17 cellular contexts compared by ENCODE assay signal in genomic region chr5:113062869-113063508, GRCh38.
DNase-seq lines count a peak whose midpoint lies in the region; ATAC-seq and TF ChIP-seq lines count a peak whose summit lies in the region.
"Had no signal": no experiment of that assay in that cellular context is flagged by ENCODE, and none has a peak within 500 bp of the region (broad histone marks: within the 10 kb centered on the region; RNA-seq: fewer than 3 reads in every experiment).

No MANE protein-coding gene starts in this region.

- H3K36me3 Mint-ChIP-seq in T-helper 2 cell treated with Interferon-gamma antibody and Interleukin-4, amounts not matched to agents 5 μg/mL and 100 μg/mL, for 36 hours (ENCODE audit: low read depth) = peaks cover 6% of the 10 kb centered on the region
- H3K36me3 Mint-ChIP-seq in naive thymus-derived CD4-positive, alpha-beta T cell = peaks cover 0 to 4% (median 0%) of the 10 kb centered on the region in 5 donors
- H3K36me3 Mint-ChIP-seq: memory B cell had no signal

- peak overlapping the region; percentile 69 for H3K4me2 ChIP-seq in BLaER1
- no peak overlapping the region; the same call in 1 of the 2 replicates for H3K4me2 ChIP-seq in DND-41 (ENCODE audit: insufficient read depth, low read length)
- H3K4me2 ChIP-seq: GM23338 had no signal

- H3K9ac ChIP-seq in BLaER1 = no peak overlapping the region
- no peak overlapping the region for H3K9ac ChIP-seq in DND-41 (ENCODE audit: low read depth, low read length)

- H3K79me2 ChIP-seq in DND-41 (ENCODE audit: insufficient read depth, low read length) = no peaks in the 10 kb centered on the region

- H3K36me3 ChIP-seq in BLaER1 (no peaks in the 10 kb centered on the region), DND-41 (ENCODE audit: insufficient read depth, low read length) (no peaks in the 10 kb centered on the region), psoas muscle (ENCODE audit: insufficient read depth in 1 of 2, low read depth in 1 of 2) (peaks cover 1 to 23% of the 10 kb centered on the region in 2 donors)
- no peaks in the 10 kb centered on the region for H3K36me3 ChIP-seq in naive thymus-derived CD4-positive, alpha-beta T cell (ENCODE audit: control insufficient read depth in 2 of 3, insufficient read depth in 3 of 3, low read length in 3 of 3)

- H2AFZ ChIP-seq in DND-41 (ENCODE audit: low read depth, low read length) = peak overlapping the region; percentile 2; the same call in 1 of the 2 replicates
- H2AFZ ChIP-seq: GM23338 had no signal

- H3K27ac ChIP-seq in BLaER1 (0 out of 2 replicates have a peak overlapping the region, but pooled peaks have one; percentile 8), DND-41 (ENCODE audit: low read length) (peak overlapping the region; percentile 19), psoas muscle (no peak overlapping the region)
- no peak overlapping the region for H3K27ac ChIP-seq in naive thymus-derived CD4-positive, alpha-beta T cell (ENCODE audit: low read depth, low read length)
- H3K27ac ChIP-seq: cardiac muscle cell, heart left ventricle had no signal

- intact Hi-C loops in naive thymus-derived CD4-positive, alpha-beta T cell (cut with micrococcal nuclease) = no loop called here
- intact Hi-C loops in psoas muscle (cut with DNase I) = no loop called here

- peak overlapping the region; percentile 74 for H3K27ac Mint-ChIP-seq in T-helper 2 cell treated with Interferon-gamma antibody and Interleukin-4, amounts not matched to agents 5 μg/mL and 100 μg/mL, for 36 hours
- H3K27ac Mint-ChIP-seq in naive thymus-derived CD4-positive, alpha-beta T cell = peak overlapping the region in 6 of 9 donors; percentile 26 to 73 (median 64)
- H3K27ac Mint-ChIP-seq: GM23338, memory B cell had no signal

- H3K9me3 Mint-ChIP-seq in T-helper 2 cell treated with Interferon-gamma antibody and Interleukin-4, amounts not matched to agents 5 μg/mL and 100 μg/mL, for 36 hours = no peaks in the 10 kb centered on the region
- no peaks in the 10 kb centered on the region for H3K9me3 Mint-ChIP-seq in naive thymus-derived CD4-positive, alpha-beta T cell
- H3K9me3 Mint-ChIP-seq: GM23338, memory B cell had no signal

- H3K27me3 Mint-ChIP-seq in T-helper 2 cell treated with Interferon-gamma antibody and Interleukin-4, amounts not matched to agents 5 μg/mL and 100 μg/mL, for 36 hours (ENCODE audit: low read depth) = no peaks in the 10 kb centered on the region
- no peaks in the 10 kb centered on the region for H3K27me3 Mint-ChIP-seq in naive thymus-derived CD4-positive, alpha-beta T cell

- no peaks in the 10 kb centered on the region for H3K27me3 ChIP-seq in BLaER1
- no peaks in the 10 kb centered on the region for H3K27me3 ChIP-seq in DND-41 (ENCODE audit: insufficient read depth, low read length, poor library complexity)
- no peaks in the 10 kb centered on the region for H3K27me3 ChIP-seq in naive thymus-derived CD4-positive, alpha-beta T cell (ENCODE audit: control insufficient read depth in 2 of 2, insufficient read depth in 2 of 2, low read length in 2 of 2)
- no peaks in the 10 kb centered on the region for H3K27me3 ChIP-seq in psoas muscle (ENCODE audit: insufficient read depth in 3 of 3, low read length in 2 of 3)
- H3K27me3 ChIP-seq: cardiac muscle cell, heart left ventricle had no signal

- H3K4me3 Mint-ChIP-seq in T-helper 2 cell treated with Interferon-gamma antibody and Interleukin-4, amounts not matched to agents 5 μg/mL and 100 μg/mL, for 36 hours = peak overlapping the region; percentile 63
- H3K4me3 Mint-ChIP-seq in naive thymus-derived CD4-positive, alpha-beta T cell = peak overlapping the region in 6 of 10 donors; percentile 3 to 62 (median 40)
- H3K4me3 Mint-ChIP-seq: GM23338, memory B cell had no signal

- H3K9me3 ChIP-seq in BLaER1 = no peaks in the 10 kb centered on the region
- H3K9me3 ChIP-seq in DND-41 (ENCODE audit: insufficient read depth, low read length, severe bottlenecking) = no peaks in the 10 kb centered on the region
- no peaks in the 10 kb centered on the region for H3K9me3 ChIP-seq in naive thymus-derived CD4-positive, alpha-beta T cell (ENCODE audit: control insufficient read depth in 2 of 3, low read length in 3 of 3)
- no peaks in the 10 kb centered on the region for H3K9me3 ChIP-seq in psoas muscle
- H3K9me3 ChIP-seq: heart left ventricle had no signal

- no peak for ATAC-seq in DND-41 (ENCODE audit: insufficient read depth, low read depth)
- ATAC-seq in naive thymus-derived CD4-positive, alpha-beta T cell = no peak
- ATAC-seq in psoas muscle = no peak
- ATAC-seq: GM23338 had no signal

- 92 to 93% (median 92%) methylated on average over 6 of the region's 6 CpGs for WGBS in psoas muscle, 3 donors

- H3K4me1 Mint-ChIP-seq in T-helper 2 cell treated with Interferon-gamma antibody and Interleukin-4, amounts not matched to agents 5 μg/mL and 100 μg/mL, for 36 hours (ENCODE audit: low read depth) = peaks cover 47% of the 10 kb centered on the region
- H3K4me1 Mint-ChIP-seq in naive thymus-derived CD4-positive, alpha-beta T cell = peaks cover 6 to 83% (median 43%) of the 10 kb centered on the region in 7 donors
- H3K4me1 Mint-ChIP-seq: memory B cell had no signal

- H3K4me1 ChIP-seq in BLaER1 (peaks cover 69% of the 10 kb centered on the region), DND-41 (ENCODE audit: insufficient read depth, low read length) (peaks cover 24% of the 10 kb centered on the region), psoas muscle (no peaks in the 10 kb centered on the region)
- H3K4me1 ChIP-seq in naive thymus-derived CD4-positive, alpha-beta T cell (ENCODE audit: control insufficient read depth in 2 of 2, insufficient read depth in 2 of 2, low read length in 2 of 2) = peaks cover 0 to 4% of the 10 kb centered on the region in 2 donors

- DNase-seq in DND-41 = no peak
- no peak for DNase-seq in T-helper 2 cell treated with Interferon-gamma antibody and Interleukin-4, amounts not matched to agents 5 μg/mL and 100 μg/mL, for 36 hours (ENCODE audit: low spot score)
- DNase-seq in naive thymus-derived CD4-positive, alpha-beta T cell = no peak
- no peak for DNase-seq in globus pallidus (ENCODE audit: low spot score)
- DNase-seq in activated effector memory CD4-positive, alpha-beta T cell treated with Interleukin-2 at 50 U/mL for 16 hours = no peak
- DNase-seq in psoas muscle = no peak
- DNase-seq: activated CD4-positive, CD25-positive, alpha-beta regulatory T cell treated with anti-CD3 and anti-CD28 coated beads, Interleukin-2, amount 50 U/mL, for 72 hours; activated T-cell treated with anti-CD3 and anti-CD28 coated beads for 4 hours; AML-193; heart left ventricle; MV-4-11; NCI-H524; SHP77 had no signal

- CTCF ChIA-PET in naive thymus-derived CD4-positive, alpha-beta T cell (lab: Charles Lee) = interaction anchor here (1.0 kb wide), 1 partner anchor 11 kb away, joined by 3 read pairs; no protein-coding TSS in a partner anchor

- POLR2A ChIA-PET in naive thymus-derived CD4-positive, alpha-beta T cell (lab: Charles Lee) = no interaction called here

- no peak overlapping the region for H3K4me3 ChIP-seq in BLaER1
- no peak overlapping the region for H3K4me3 ChIP-seq in DND-41 (ENCODE audit: low read depth in 1 of 2, low read length in 2 of 2)
- H3K4me3 ChIP-seq in naive thymus-derived CD4-positive, alpha-beta T cell (ENCODE audit: low read length) = no peak overlapping the region
- no peak overlapping the region for H3K4me3 ChIP-seq in psoas muscle
- H3K4me3 ChIP-seq: cardiac muscle cell, GM23338, heart left ventricle had no signal

- H4K20me1 ChIP-seq in BLaER1 (no peaks in the 10 kb centered on the region), DND-41 (ENCODE audit: insufficient read depth, low read length) (no peaks in the 10 kb centered on the region)

- TF ChIP-seq CTCF in DND-41 (IDR thresholded peaks at IDR 0.05; ENCODE audit: borderline replicate concordance, extremely low read depth, low read length, poor library complexity, severe bottlenecking) (no peak), psoas muscle (IDR thresholded peaks at IDR 0.05) (no peak)

Comparison
In these comparisons a context has a peak if more than half of its experiments do, and no peak if none do; other contexts are left out.
1. H3K27ac ChIP-seq: peak in BLaER1 (single experiment) and DND-41 (single experiment); none in naive thymus-derived CD4-positive, alpha-beta T cell (single experiment) and psoas muscle (single experiment).